In the genomic region with DNA sequence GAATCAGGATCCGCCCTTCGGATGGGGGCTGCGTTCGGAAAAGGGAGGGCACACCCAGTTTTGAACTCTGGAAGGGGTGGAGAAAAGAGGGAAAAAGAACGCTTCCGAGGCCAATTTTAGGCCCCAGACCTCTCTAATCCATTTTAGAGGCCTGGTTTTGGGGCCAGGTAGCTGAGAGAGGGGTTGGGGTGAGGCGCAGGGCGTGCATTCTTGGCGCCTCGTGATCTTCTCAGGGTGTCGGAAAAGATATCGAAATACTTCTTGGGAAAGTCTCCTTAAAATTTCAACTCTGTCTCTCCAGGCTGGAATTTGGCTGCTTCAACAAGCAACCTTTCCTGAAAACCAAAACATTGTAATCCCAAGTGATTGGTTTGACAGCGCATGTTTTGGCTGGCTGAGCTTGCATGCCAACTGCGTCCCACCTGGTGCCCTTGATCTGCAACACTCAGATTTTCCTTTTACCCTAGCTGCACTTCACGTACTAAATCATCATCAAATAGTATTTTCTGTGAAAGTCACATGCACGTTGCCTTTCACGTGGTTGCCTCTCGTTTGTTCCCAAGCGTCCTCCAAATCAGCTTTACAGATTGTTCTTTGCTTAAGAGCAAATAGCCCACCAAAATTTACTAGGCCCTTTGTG, we compare ENCODE assay signal across 8 cellular contexts. TPM values are rescaled to one million over a fixed set of nuclear protein-coding genes. Genes with fewer than 3 reads are reported as not detected.
A peak's percentile ranks its signal among the peaks of the same experiment; 100 is the strongest.
DNase-seq lines count a peak whose midpoint lies in the region; ATAC-seq and TF ChIP-seq lines count a peak whose summit lies in the region.

No MANE protein-coding gene starts in this region.

- ATAC-seq in RWPE2 (ENCODE audit: low read depth): no peak
- ATAC-seq in activated naive CD8-positive, alpha-beta T cell treated with anti-CD3 and anti-CD28 coated beads, Interleukin-2, amount 50 U/mL, for 24 hours: peak; percentile 5
- ATAC-seq in GM19397 (IDR thresholded peaks at IDR 0.05; ENCODE audit: unreplicated experiment): no peak

- H3K9me3 Mint-ChIP-seq in activated naive CD8-positive, alpha-beta T cell treated with anti-CD3 and anti-CD28 coated beads, Interleukin-2, amount 50 U/mL, for 24 hours: no peaks in the 10 kb centered on the region

- DNase-seq in G401 (ENCODE audit: low spot score) (peak; percentile 67), RWPE2 (ENCODE audit: low spot score) (no peak), KG1 (lab: John Stamatoyannopoulos, UW) (no peak)
- peak; percentile 59 for DNase-seq in activated naive CD8-positive, alpha-beta T cell treated with anti-CD3 and anti-CD28 coated beads, Interleukin-2, amount 50 U/mL, for 24 hours
- DNase-seq in stimulated activated CD4-positive, alpha-beta T cell treated with anti-CD3 and anti-CD28 coated beads, Interleukin-12 subunit alpha, Interleukin-12 subunit beta, amount 100 ng/mL, for 4 hours: peak; percentile 48

- peaks cover 22% of the 10 kb centered on the region for H3K4me1 ChIP-seq in RWPE2 (ENCODE audit: insufficient read depth, poor library complexity, severe bottlenecking)
- H3K4me1 ChIP-seq in iPS-20b (ENCODE audit: insufficient read depth, low read length): peaks cover 7% of the 10 kb centered on the region; the same call in 1 of the 2 replicates

- H3K27ac ChIP-seq in KOPT-K1 (ENCODE audit: low read depth, low read length, poor library complexity, severe bottlenecking): peak overlapping the region; percentile 97
- H3K27ac ChIP-seq in RWPE2 (ENCODE audit: poor library complexity, severe bottlenecking): peak overlapping the region; percentile 97
- no peak overlapping the region for H3K27ac ChIP-seq in iPS-20b (ENCODE audit: low read length)

- peak overlapping the region; percentile 99; the same call in 1 of the 2 replicates for H3K9ac ChIP-seq in iPS-20b (ENCODE audit: low read depth, low read length)

- peak overlapping the region; percentile 100 for H3K4me3 Mint-ChIP-seq in activated naive CD8-positive, alpha-beta T cell treated with anti-CD3 and anti-CD28 coated beads, Interleukin-2, amount 50 U/mL, for 24 hours

- H3K27me3 ChIP-seq in RWPE2 (ENCODE audit: insufficient read depth, poor library complexity, severe bottlenecking): no peaks in the 10 kb centered on the region
- H3K27me3 ChIP-seq in iPS-20b (ENCODE audit: insufficient read depth, low read length): no peaks in the 10 kb centered on the region

- H3K27me3 Mint-ChIP-seq in activated naive CD8-positive, alpha-beta T cell treated with anti-CD3 and anti-CD28 coated beads, Interleukin-2, amount 50 U/mL, for 24 hours: peaks cover 5% of the 10 kb centered on the region

- TF ChIP-seq CTCF in RWPE2 (IDR thresholded peaks at IDR 0.05; ENCODE audit: poor library complexity, severe bottlenecking): no peak

- H3K9me3 ChIP-seq in KOPT-K1 (ENCODE audit: insufficient read depth, low read length, poor library complexity, severe bottlenecking) (no peaks in the 10 kb centered on the region), RWPE2 (ENCODE audit: severe bottlenecking) (no peaks in the 10 kb centered on the region), iPS-20b (ENCODE audit: insufficient read depth, low read depth, low read length) (no peaks in the 10 kb centered on the region)

- H3K4me1 Mint-ChIP-seq in activated naive CD8-positive, alpha-beta T cell treated with anti-CD3 and anti-CD28 coated beads, Interleukin-2, amount 50 U/mL, for 24 hours: peaks cover 39% of the 10 kb centered on the region

- in situ Hi-C loops in G401 (cut with HindIII; ENCODE audit: low sequenced_read_pairs): no loop called here

- peak overlapping the region; percentile 100 for H3K27ac Mint-ChIP-seq in activated naive CD8-positive, alpha-beta T cell treated with anti-CD3 and anti-CD28 coated beads, Interleukin-2, amount 50 U/mL, for 24 hours

- H3K36me3 ChIP-seq in KOPT-K1 (ENCODE audit: insufficient read depth, low read length) (peaks cover 5% of the 10 kb centered on the region; the same call in 1 of the 2 replicates), RWPE2 (ENCODE audit: low read depth) (peaks cover 26% of the 10 kb centered on the region), iPS-20b (ENCODE audit: insufficient read depth, low read depth, low read length) (no peaks in the 10 kb centered on the region)

- H3K4me3 ChIP-seq in RWPE2 (ENCODE audit: severe bottlenecking): peak overlapping the region; percentile 42
- peak overlapping the region; percentile 88 for H3K4me3 ChIP-seq in iPS-20b (ENCODE audit: low read length)

- peaks cover 28% of the 10 kb centered on the region for H3K36me3 Mint-ChIP-seq in activated naive CD8-positive, alpha-beta T cell treated with anti-CD3 and anti-CD28 coated beads, Interleukin-2, amount 50 U/mL, for 24 hours (ENCODE audit: low read depth)

RNA-seq across cellular contexts. Expression of a gene that starts 0.9 kb away (rescaled TPM):
- 201 and 217 TPM in 2 replicates for total RNA-seq in G401 (2014; rRNA removed; shearing (Covaris generic))

Comparison
In these comparisons a context has a peak if more than half of its experiments do, and no peak if none do; other contexts are left out.
1. DNase-seq: peak in G401 (single experiment), activated naive CD8-positive, alpha-beta T cell treated with anti-CD3 and anti-CD28 coated beads, Interleukin-2, amount 50 U/mL, for 24 hours (single experiment) and stimulated activated CD4-positive, alpha-beta T cell treated with anti-CD3 and anti-CD28 coated beads, Interleukin-12 subunit alpha, Interleukin-12 subunit beta, amount 100 ng/mL, for 4 hours (single experiment); none in RWPE2 (single experiment) and KG1 (single experiment).